Comparison of ENCODE assay signal across 20 cellular contexts in the genomic region with DNA sequence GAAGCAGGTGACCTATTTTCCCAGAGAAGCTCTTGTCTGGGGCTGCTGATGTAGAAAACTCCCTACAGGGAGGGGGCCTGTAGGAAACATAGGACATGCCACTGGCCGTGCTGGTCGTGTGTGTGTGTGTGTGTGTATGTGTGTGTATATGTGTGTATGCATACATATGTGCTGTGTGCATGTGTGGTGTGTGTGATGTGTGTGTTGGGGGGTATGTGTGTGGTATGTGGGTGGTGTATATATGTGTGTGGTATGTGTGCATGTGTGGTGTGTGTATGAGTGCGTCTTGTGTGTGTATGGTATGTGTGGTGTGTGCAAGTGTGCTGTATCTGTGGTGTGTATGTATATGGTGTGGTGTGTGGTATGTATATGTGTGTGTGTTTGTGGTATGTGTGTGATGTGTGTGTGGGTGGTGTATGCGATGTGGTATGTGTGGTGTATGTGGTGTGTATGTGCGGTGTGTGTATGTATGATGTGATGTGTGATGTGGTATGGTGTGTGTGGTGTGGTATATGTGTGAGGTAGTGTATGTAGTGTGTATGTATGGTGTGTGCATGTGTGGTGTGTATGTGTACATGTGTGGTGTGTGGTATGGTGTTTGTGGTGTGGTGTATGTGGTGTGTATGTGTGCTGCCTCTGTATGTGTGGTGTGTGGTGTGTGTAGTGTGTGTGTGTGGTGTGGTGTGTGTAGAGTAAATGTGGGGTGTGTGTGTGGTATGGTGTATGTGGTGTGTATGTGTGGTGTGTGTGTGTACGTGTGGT.
A peak's percentile ranks its signal among the peaks of the same experiment; 100 is the strongest.
DNase-seq lines count a peak whose midpoint lies in the region; ATAC-seq and TF ChIP-seq lines count a peak whose summit lies in the region.
"Had no signal": no experiment of that assay in that cellular context is flagged by ENCODE, and none has a peak within 500 bp of the region (broad histone marks: within the 10 kb centered on the region; RNA-seq: fewer than 3 reads in every experiment).

No MANE protein-coding gene starts in this region.

- no peak overlapping the region for H2BK12ac ChIP-seq in mesenchymal stem cell (ENCODE audit: low read length in 2 of 2)

- H3K27ac Mint-ChIP-seq in stimulated activated effector memory CD8-positive, alpha-beta T cell treated with anti-CD3 and anti-CD28 coated beads, Interleukin-12 subunit alpha, Interleukin-12 subunit beta, amount 100 ng/mL, for 72 hours, result no peak overlapping the region
- H3K27ac Mint-ChIP-seq in activated T-cell treated with anti-CD3 and anti-CD28 coated beads, Interleukin-2, amount 50 U/mL, for 24 hours, result no peak overlapping the region
- H3K27ac Mint-ChIP-seq: CD4-positive, alpha-beta T cell; HFFc6 had no signal

- no peaks in the 10 kb centered on the region for H3K27me3 ChIP-seq in IMR-90 (ENCODE audit: control insufficient read depth, insufficient read depth, low read length)
- H3K27me3 ChIP-seq in mesenchymal stem cell (ENCODE audit: control insufficient read depth in 1 of 2, insufficient read depth in 1 of 2, low read length in 2 of 2), result peaks cover 0 to 12% of the 10 kb centered on the region in 2 experiments
- H3K27me3 ChIP-seq: BLaER1 treated with 17β-estradiol and CSF1 and Interleukin-3, amounts not matched to agents 10 nM and 100 nM; Peyer's patch had no signal

- no peak overlapping the region for H3K4me3 Mint-ChIP-seq in stimulated activated effector memory CD8-positive, alpha-beta T cell treated with anti-CD3 and anti-CD28 coated beads, Interleukin-12 subunit alpha, Interleukin-12 subunit beta, amount 100 ng/mL, for 72 hours
- no peak overlapping the region for H3K4me3 Mint-ChIP-seq in activated T-cell treated with anti-CD3 and anti-CD28 coated beads, Interleukin-2, amount 50 U/mL, for 24 hours
- H3K4me3 Mint-ChIP-seq: CD4-positive, alpha-beta T cell; HFFc6 had no signal

- H4K8ac ChIP-seq in IMR-90 (ENCODE audit: low read depth in 2 of 2, low read length in 2 of 2), result no peak overlapping the region
- no peak overlapping the region for H4K8ac ChIP-seq in mesenchymal stem cell (ENCODE audit: low read length)

- H3K9me1 ChIP-seq in IMR-90 (ENCODE audit: insufficient read depth, low read length), result peaks cover 8% of the 10 kb centered on the region; the same call in 1 of the 2 replicates

- no TSS peak for BruUV-seq in IMR-90 (replicated peaks; lab: Mats Ljungman, UMichigan)

- H2BK120ac ChIP-seq in IMR-90 (ENCODE audit: low read depth, low read length), result no peak overlapping the region
- no peak overlapping the region for H2BK120ac ChIP-seq in mesenchymal stem cell (ENCODE audit: low read depth, low read length)

- CTCF ChIA-PET in HEK293 (lab: Yijun Ruan, JAX) (no interaction called here), IMR-90 (lab: Yijun Ruan, JAX) (no interaction called here)

- H3K27me3 Mint-ChIP-seq in activated T-cell treated with anti-CD3 and anti-CD28 coated beads, Interleukin-2, amount 50 U/mL, for 24 hours, result no peaks in the 10 kb centered on the region
- H3K27me3 Mint-ChIP-seq: CD4-positive, alpha-beta T cell had no signal

- no peak overlapping the region for H3K14ac ChIP-seq in IMR-90 (replicated peaks; ENCODE audit: low read depth, low read length)
- peak overlapping the region in 1 of 2 experiments; percentile 50 for H3K14ac ChIP-seq in mesenchymal stem cell (ENCODE audit: low read length in 2 of 2)

- H3K36me3 ChIP-seq in HEK293 (ENCODE audit: control insufficient read depth in 2 of 2, insufficient read depth in 1 of 2, low read length in 2 of 2) (no peaks in the 10 kb centered on the region), IMR-90 (ENCODE audit: control insufficient read depth, insufficient read depth, low read length) (no peaks in the 10 kb centered on the region), mesenchymal stem cell (ENCODE audit: control insufficient read depth in 1 of 2, insufficient read depth in 2 of 2, low read depth in 1 of 2, low read length in 2 of 2) (no peaks in the 10 kb centered on the region)
- H3K36me3 ChIP-seq: BLaER1 treated with 17β-estradiol and CSF1 and Interleukin-3, amounts not matched to agents 10 nM and 100 nM; Peyer's patch had no signal

- no peaks in the 10 kb centered on the region for H3K9me3 Mint-ChIP-seq in stimulated activated effector memory CD8-positive, alpha-beta T cell treated with anti-CD3 and anti-CD28 coated beads, Interleukin-12 subunit alpha, Interleukin-12 subunit beta, amount 100 ng/mL, for 72 hours
- H3K9me3 Mint-ChIP-seq in activated T-cell treated with anti-CD3 and anti-CD28 coated beads, Interleukin-2, amount 50 U/mL, for 24 hours, result no peaks in the 10 kb centered on the region
- H3K9me3 Mint-ChIP-seq: CD4-positive, alpha-beta T cell; HFFc6 had no signal

- H3K4me1 ChIP-seq in HEK293 (ENCODE audit: control insufficient read depth, insufficient read depth, low read length), result peaks cover 10% of the 10 kb centered on the region
- H3K4me1 ChIP-seq in IMR-90 (ENCODE audit: control insufficient read depth, insufficient read depth, low read length), result no peaks in the 10 kb centered on the region
- no peaks in the 10 kb centered on the region for H3K4me1 ChIP-seq in mesenchymal stem cell (ENCODE audit: control insufficient read depth, insufficient read depth, low read depth, low read length)
- H3K4me1 ChIP-seq: BLaER1 treated with 17β-estradiol and CSF1 and Interleukin-3, amounts not matched to agents 10 nM and 100 nM; Peyer's patch had no signal

- dilution Hi-C loops in IMR-90 (cut with HindIII; ENCODE audit: low sequenced_read_pairs, unreplicated experiment), result no loop called here

- H3K56ac ChIP-seq in IMR-90 (ENCODE audit: extremely low read depth, insufficient read depth, low read length), result no peak overlapping the region

- intact Hi-C loops in IMR-90 (cut with micrococcal nuclease), result no loop called here

- TF ChIP-seq CTCF in HEK293 (tag by site-specific recombination; IDR thresholded peaks at IDR 0.05) (no peak), IMR-90 (conservative IDR thresholded peaks at IDR 0.05; ENCODE audit: low read depth, low read length) (no peak)

- no peak overlapping the region for H2BK20ac ChIP-seq in IMR-90 (ENCODE audit: low read depth, low read length)

- no peak for TF ChIP-seq POLR2A in IMR-90 (IDR thresholded peaks at IDR 0.05; ENCODE audit: low read depth, low read length)

- H2BK5ac ChIP-seq in IMR-90 (ENCODE audit: low read depth, low read length, poor library complexity, severe bottlenecking), result peak overlapping the region; percentile 87
- H2BK5ac ChIP-seq in mesenchymal stem cell (ENCODE audit: low read depth, low read length, poor library complexity, severe bottlenecking), result no peak overlapping the region

- no peaks in the 10 kb centered on the region for H4K20me1 ChIP-seq in IMR-90 (ENCODE audit: insufficient read depth, low read length)
- H4K20me1 ChIP-seq: BLaER1 treated with 17β-estradiol and CSF1 and Interleukin-3, amounts not matched to agents 10 nM and 100 nM had no signal

- H4K5ac ChIP-seq in IMR-90 (ENCODE audit: low read depth, low read length), result no peak overlapping the region

- H3K27ac ChIP-seq in HEK293 (ENCODE audit: extremely low read depth, low read depth, low read length) (no peak overlapping the region), IMR-90 (ENCODE audit: insufficient read depth, low read length) (no peak overlapping the region), mesenchymal stem cell (ENCODE audit: low read length, poor library complexity, severe bottlenecking) (no peak overlapping the region)
- H3K27ac ChIP-seq: A549; BLaER1 treated with 17β-estradiol and CSF1 and Interleukin-3, amounts not matched to agents 10 nM and 100 nM; Peyer's patch had no signal

- in situ Hi-C loops in IMR-90 (cut with MboI; ENCODE audit: low sequenced_read_pairs), result no loop called here

- WGBS in IMR-90 (ENCODE audit: extremely low coverage in 2 of 2, insufficient read length in 1 of 2), 2 experiments, result 80 to 100% methylated on average over 2 to 5 of the region's 6 CpGs
- WGBS in mesenchymal stem cell, result 86% methylated on average over 6 of the region's 6 CpGs

- H4K91ac ChIP-seq in IMR-90 (ENCODE audit: insufficient read depth, low read depth, low read length) (no peak overlapping the region), mesenchymal stem cell (ENCODE audit: low read length) (peak overlapping the region; percentile 85)

- no peak for DNase-seq in IMR-90
- no peak for DNase-seq in mesenchymal stem cell
- DNase-seq in stimulated activated effector memory CD8-positive, alpha-beta T cell treated with anti-CD3 and anti-CD28 coated beads, Interleukin-12 subunit alpha, Interleukin-12 subunit beta, amount 100 ng/mL, for 72 hours (ENCODE audit: low spot score in 2 of 2), result no peak
- DNase-seq in mesenteric fat pad (ENCODE audit: low spot score), result no peak
- DNase-seq in activated T-cell treated with anti-CD3 and anti-CD28 coated beads, Interleukin-2, amount 50 U/mL, for 24 hours, result no peak
- DNase-seq in activated naive CD4-positive, alpha-beta T cell treated with anti-CD3 and anti-CD28 coated beads, Interleukin-2, amount 50 U/mL, for 16 hours, result no peak
- DNase-seq: AML-193; CD4-positive, alpha-beta T cell; HFFc6; NCI-H1048; NCI-H1417 treated with DMSO at 0.1 percent for 48 hours; NCI-H1694 treated with DMSO at 0.1 percent for 48 hours; NCI-H2081; NCI-H2227 treated with DMSO at 0.1 percent for 48 hours; NCI-H526 treated with DMSO at 0.1 percent for 48 hours; Peyer's patch; SK-N-SH had no signal

- H3K4me1 Mint-ChIP-seq in stimulated activated effector memory CD8-positive, alpha-beta T cell treated with anti-CD3 and anti-CD28 coated beads, Interleukin-12 subunit alpha, Interleukin-12 subunit beta, amount 100 ng/mL, for 72 hours, result no peaks in the 10 kb centered on the region
- H3K4me1 Mint-ChIP-seq in activated T-cell treated with anti-CD3 and anti-CD28 coated beads, Interleukin-2, amount 50 U/mL, for 24 hours (ENCODE audit: low read depth), result no peaks in the 10 kb centered on the region

- H3K9ac ChIP-seq in IMR-90 (ENCODE audit: low read depth, low read length) (no peak overlapping the region), mesenchymal stem cell (ENCODE audit: low read length) (no peak overlapping the region)
- H3K9ac ChIP-seq: BLaER1 treated with 17β-estradiol and CSF1 and Interleukin-3, amounts not matched to agents 10 nM and 100 nM; SK-N-SH had no signal

- H3K79me1 ChIP-seq in IMR-90 (ENCODE audit: low read depth in 1 of 2, low read length in 2 of 2) (no peaks in the 10 kb centered on the region), mesenchymal stem cell (replicated peaks; ENCODE audit: low read length, poor library complexity, severe bottlenecking) (no peaks in the 10 kb centered on the region)

- no peak for ATAC-seq in IMR-90 (ENCODE audit: low read depth)
- peak; percentile 24 for ATAC-seq in stimulated activated effector memory CD8-positive, alpha-beta T cell treated with anti-CD3 and anti-CD28 coated beads, Interleukin-12 subunit alpha, Interleukin-12 subunit beta, amount 100 ng/mL, for 72 hours
- ATAC-seq: A549 had no signal

- POLR2A ChIA-PET in HEK293 (lab: Yijun Ruan, JAX), result no interaction called here
- POLR2A ChIA-PET in IMR-90 (lab: Charles Lee; ENCODE audit: unreplicated experiment), result no interaction called here

- H3K4ac ChIP-seq in IMR-90 (ENCODE audit: low read depth, low read length), result no peak overlapping the region
- no peak overlapping the region for H3K4ac ChIP-seq in mesenchymal stem cell (ENCODE audit: low read depth in 1 of 2, low read length in 2 of 2)

- no peak overlapping the region for H3K4me3 ChIP-seq in HEK293 (ENCODE audit: low read depth, low read length)
- H3K4me3 ChIP-seq in IMR-90 (ENCODE audit: insufficient read depth, low read depth, low read length), result no peak overlapping the region
- no peak overlapping the region for H3K4me3 ChIP-seq in mesenchymal stem cell (ENCODE audit: insufficient read depth in 1 of 2, low read depth in 1 of 2, low read length in 2 of 2)
- H3K4me3 ChIP-seq: A549; BLaER1 treated with 17β-estradiol and CSF1 and Interleukin-3, amounts not matched to agents 10 nM and 100 nM; Peyer's patch had no signal

- H2AK9ac ChIP-seq in IMR-90 (replicated peaks; ENCODE audit: low read depth, low read length, poor library complexity), result no peak overlapping the region

- no peak overlapping the region for H3K18ac ChIP-seq in IMR-90 (ENCODE audit: low read depth, low read length)
- no peak overlapping the region for H3K18ac ChIP-seq in mesenchymal stem cell (ENCODE audit: low read depth in 1 of 2, low read length in 2 of 2)

- no peak overlapping the region for H3K23ac ChIP-seq in IMR-90 (ENCODE audit: low read depth, low read length)
- H3K23ac ChIP-seq in mesenchymal stem cell (ENCODE audit: low read length in 2 of 2), result no peak overlapping the region

- no peak overlapping the region for H2AK5ac ChIP-seq in IMR-90 (ENCODE audit: low read depth, low read length)
- H2AK5ac ChIP-seq in mesenchymal stem cell (ENCODE audit: low read length, severe bottlenecking), result no peak overlapping the region

- H3K4me2 ChIP-seq in IMR-90 (ENCODE audit: low read depth, low read length), result no peak overlapping the region
- H3K4me2 ChIP-seq in mesenchymal stem cell (ENCODE audit: low read length, poor library complexity, severe bottlenecking), result no peak overlapping the region
- H3K4me2 ChIP-seq: A549; BLaER1 treated with 17β-estradiol and CSF1 and Interleukin-3, amounts not matched to agents 10 nM and 100 nM; SK-N-SH had no signal

- no peaks in the 10 kb centered on the region for H3K36me3 Mint-ChIP-seq in stimulated activated effector memory CD8-positive, alpha-beta T cell treated with anti-CD3 and anti-CD28 coated beads, Interleukin-12 subunit alpha, Interleukin-12 subunit beta, amount 100 ng/mL, for 72 hours
- no peaks in the 10 kb centered on the region for H3K36me3 Mint-ChIP-seq in activated T-cell treated with anti-CD3 and anti-CD28 coated beads, Interleukin-2, amount 50 U/mL, for 24 hours (ENCODE audit: low read depth)

- H3K9me3 ChIP-seq in HEK293 (ENCODE audit: control insufficient read depth, insufficient read depth, low read depth, low read length) (no peaks in the 10 kb centered on the region), IMR-90 (ENCODE audit: control insufficient read depth, insufficient read depth, low read length) (no peaks in the 10 kb centered on the region), mesenchymal stem cell (ENCODE audit: control insufficient read depth, low read length) (no peaks in the 10 kb centered on the region)
- H3K9me3 ChIP-seq: A549; BLaER1 treated with 17β-estradiol and CSF1 and Interleukin-3, amounts not matched to agents 10 nM and 100 nM; Peyer's patch; SK-N-SH had no signal

- H2BK15ac ChIP-seq in IMR-90 (ENCODE audit: low read depth, low read length) (no peak overlapping the region), mesenchymal stem cell (ENCODE audit: low read depth, poor library complexity, severe bottlenecking) (no peak overlapping the region)

- TF ChIP-seq RAD21 in IMR-90 (IDR thresholded peaks at IDR 0.05; ENCODE audit: low read length), result no peak

- peak overlapping the region; percentile 32 for H2AFZ ChIP-seq in IMR-90 (replicated peaks; ENCODE audit: low read length, poor library complexity)
- H2AFZ ChIP-seq in mesenchymal stem cell (ENCODE audit: low read depth, low read length), result no peak overlapping the region
